Comparison of ENCODE assay signal across 1 cellular context in the genomic region with DNA sequence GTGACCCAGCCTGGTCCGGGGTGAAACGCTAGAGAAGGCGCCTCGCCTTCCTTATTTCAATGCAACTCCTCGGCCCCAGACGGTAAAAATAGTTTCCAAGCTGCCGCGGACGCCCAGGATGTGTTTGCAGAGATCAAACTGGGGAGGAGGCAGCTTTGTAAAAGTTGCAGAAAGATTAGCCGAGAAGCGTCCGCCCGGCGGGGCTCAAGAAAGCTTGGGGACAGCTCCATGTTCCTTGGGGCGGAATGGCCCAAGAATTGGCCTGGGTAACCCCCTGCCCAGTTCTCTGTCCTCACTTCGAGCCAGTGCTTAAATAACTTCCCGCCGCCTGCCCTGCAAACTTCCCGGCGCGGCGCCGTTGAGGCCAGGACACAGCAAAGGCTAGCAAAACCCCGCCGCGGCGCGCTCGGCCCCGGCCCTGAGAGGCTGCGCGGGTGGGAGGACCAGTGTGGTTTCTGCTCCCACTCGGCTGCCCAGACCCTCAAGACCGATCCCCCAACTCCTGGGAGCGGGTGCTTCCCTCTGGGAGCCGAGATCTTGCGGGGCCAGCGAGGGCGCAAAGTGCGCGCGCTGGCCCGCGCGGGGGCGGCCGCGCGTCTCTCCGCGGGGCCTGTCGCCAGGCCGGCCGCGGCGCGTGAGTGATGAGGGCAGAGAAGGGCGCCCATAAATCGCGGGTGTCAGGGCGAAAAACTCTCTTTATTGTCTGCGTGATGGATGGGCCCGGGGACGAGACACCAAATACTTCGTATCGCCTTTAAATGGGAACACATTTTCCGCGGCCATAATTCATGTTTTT.
A peak's percentile ranks its signal among the peaks of the same experiment; 100 is the strongest.
TF ChIP-seq lines count a peak whose summit lies in the region.

No MANE protein-coding gene starts in this region.

TF ChIP-seq in H1, 55 proteins besides CTCF, POLR2A, EP300 and RAD21 (continued from another document):
- TF ChIP-seq GABPA (IDR thresholded peaks at IDR 0.05; ENCODE audit: borderline replicate concordance, insufficient read depth, low read length), result 0 out of 2 replicates have a peak, but pooled peaks have one; percentile 6
- peak; percentile 3; the same call in 1 of the 2 replicates for TF ChIP-seq EGR1 (IDR thresholded peaks at IDR 0.05; ENCODE audit: borderline replicate concordance, low read depth, low read length)
- peak; percentile 26 for TF ChIP-seq RNF2 (IDR thresholded peaks at IDR 0.05; ENCODE audit: borderline replicate concordance, low read depth, low read length, missing control alignments, poor library complexity, severe bottlenecking)
- TF ChIP-seq, protein P1, sequence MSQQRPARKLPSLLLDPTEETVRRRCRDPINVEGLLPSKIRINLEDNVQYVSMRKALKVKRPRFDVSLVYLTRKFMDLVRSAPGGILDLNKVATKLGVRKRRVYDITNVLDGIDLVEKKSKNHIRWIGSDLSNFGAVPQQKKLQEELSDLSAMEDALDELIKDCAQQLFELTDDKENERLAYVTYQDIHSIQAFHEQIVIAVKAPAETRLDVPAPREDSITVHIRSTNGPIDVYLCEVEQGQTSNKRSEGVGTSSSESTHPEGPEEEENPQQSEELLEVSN (IDR thresholded peaks at IDR 0.05), result peak; percentile 68; the same call in 1 of the 2 replicates
- no peak for TF ChIP-seq KDM1A (IDR thresholded peaks at IDR 0.05; ENCODE audit: borderline replicate concordance, low read length)
- TF ChIP-seq EZH2 (IDR thresholded peaks at IDR 0.05; ENCODE audit: low read depth, low read length, severe bottlenecking), result peak; percentile 90
- TF ChIP-seq CHD1 (IDR thresholded peaks at IDR 0.05; ENCODE audit: low read depth, low read length), result no peak
- TF ChIP-seq CTBP2 (IDR thresholded peaks at IDR 0.05; ENCODE audit: borderline replicate concordance, insufficient read depth, insufficient read length, low read length), result peak; percentile 87
